16 cellular contexts compared by ENCODE assay signal in genomic region chr9:125425176-125425897, GRCh38.
"Had no signal": no experiment of that assay in that cellular context is flagged by ENCODE, and none has a peak within 500 bp of the region (broad histone marks: within the 10 kb centered on the region; RNA-seq: fewer than 3 reads in every experiment).

No MANE protein-coding gene starts in this region.

- DNase-seq: activated CD4-positive, alpha-beta memory T cell treated with anti-CD3 and anti-CD28 coated beads for 36 hours; activated CD8-positive, alpha-beta memory T cell treated with anti-CD3 and anti-CD28 coated beads, Interleukin-2, amount 50 U/mL, for 4 hours; activated gamma-delta T cell treated with Interleukin-2 at 50 U/mL for 16 hours; activated naive CD8-positive, alpha-beta T cell treated with anti-CD3 and anti-CD28 coated beads for 36 hours; activated T-cell treated with anti-CD3 and anti-CD28 coated beads, Interleukin-2, amount 50 U/mL, for 72 hours; anterior cingulate cortex; cerebellar nuclear complex; effector memory CD8-positive, alpha-beta T cell; erythroblast; hippocampal formation; mucosa of descending colon; natural killer cell; sigmoid colon; stimulated activated CD4-positive, alpha-beta T cell treated with anti-CD3 and anti-CD28 coated beads, Interleukin-4, amount 100 ng/mL, for 1 hour had no signal

- H3K4me3 Mint-ChIP-seq: activated CD4-positive, alpha-beta memory T cell treated with anti-CD3 and anti-CD28 coated beads for 36 hours; activated naive CD8-positive, alpha-beta T cell treated with anti-CD3 and anti-CD28 coated beads for 36 hours; activated T-cell treated with anti-CD3 and anti-CD28 coated beads, Interleukin-2, amount 50 U/mL, for 72 hours; dendritic cell treated with granulocyte-macrophage colony-stimulating factor and Interleukin-4, amounts not matched to agents 40 ng/mL and 50 ng/mL, for 4 days; effector memory CD8-positive, alpha-beta T cell; natural killer cell; stimulated activated naive CD8-positive, alpha-beta T cell treated with anti-CD3 and anti-CD28 coated beads, Interleukin-15, Interleukin-2, amounts not matched to agents 100 ng/mL and 50 ng/mL, for 24 hours had no signal

- H3K9me3 Mint-ChIP-seq: activated CD4-positive, alpha-beta memory T cell treated with anti-CD3 and anti-CD28 coated beads for 36 hours; activated naive CD8-positive, alpha-beta T cell treated with anti-CD3 and anti-CD28 coated beads for 36 hours; activated T-cell treated with anti-CD3 and anti-CD28 coated beads, Interleukin-2, amount 50 U/mL, for 72 hours; dendritic cell treated with granulocyte-macrophage colony-stimulating factor and Interleukin-4, amounts not matched to agents 40 ng/mL and 50 ng/mL, for 4 days; effector memory CD8-positive, alpha-beta T cell; natural killer cell; stimulated activated naive CD8-positive, alpha-beta T cell treated with anti-CD3 and anti-CD28 coated beads, Interleukin-15, Interleukin-2, amounts not matched to agents 100 ng/mL and 50 ng/mL, for 24 hours had no signal

- H3K36me3 ChIP-seq: sigmoid colon had no signal

- ATAC-seq: activated T-cell treated with anti-CD3 and anti-CD28 coated beads, Interleukin-2, amount 50 U/mL, for 72 hours; effector memory CD8-positive, alpha-beta T cell; mucosa of descending colon; natural killer cell had no signal

- H3K4me1 Mint-ChIP-seq: activated naive CD8-positive, alpha-beta T cell treated with anti-CD3 and anti-CD28 coated beads for 36 hours; natural killer cell had no signal

- H3K4me3 ChIP-seq: mucosa of descending colon, sigmoid colon had no signal

- H3K27me3 ChIP-seq: sigmoid colon had no signal

- H3K27me3 Mint-ChIP-seq: activated CD4-positive, alpha-beta memory T cell treated with anti-CD3 and anti-CD28 coated beads for 36 hours; activated naive CD8-positive, alpha-beta T cell treated with anti-CD3 and anti-CD28 coated beads for 36 hours; dendritic cell treated with granulocyte-macrophage colony-stimulating factor and Interleukin-4, amounts not matched to agents 40 ng/mL and 50 ng/mL, for 4 days; effector memory CD8-positive, alpha-beta T cell had no signal

- H3K27ac Mint-ChIP-seq: activated CD4-positive, alpha-beta memory T cell treated with anti-CD3 and anti-CD28 coated beads for 36 hours; activated naive CD8-positive, alpha-beta T cell treated with anti-CD3 and anti-CD28 coated beads for 36 hours; activated T-cell treated with anti-CD3 and anti-CD28 coated beads, Interleukin-2, amount 50 U/mL, for 72 hours; dendritic cell treated with granulocyte-macrophage colony-stimulating factor and Interleukin-4, amounts not matched to agents 40 ng/mL and 50 ng/mL, for 4 days; effector memory CD8-positive, alpha-beta T cell; natural killer cell; stimulated activated naive CD8-positive, alpha-beta T cell treated with anti-CD3 and anti-CD28 coated beads, Interleukin-15, Interleukin-2, amounts not matched to agents 100 ng/mL and 50 ng/mL, for 24 hours had no signal

- H3K36me3 Mint-ChIP-seq: activated CD4-positive, alpha-beta memory T cell treated with anti-CD3 and anti-CD28 coated beads for 36 hours; activated naive CD8-positive, alpha-beta T cell treated with anti-CD3 and anti-CD28 coated beads for 36 hours; natural killer cell had no signal

- H3K9me3 ChIP-seq: mucosa of descending colon, sigmoid colon had no signal
